ENCODE assay signal across 1 cellular context in the genomic region with DNA sequence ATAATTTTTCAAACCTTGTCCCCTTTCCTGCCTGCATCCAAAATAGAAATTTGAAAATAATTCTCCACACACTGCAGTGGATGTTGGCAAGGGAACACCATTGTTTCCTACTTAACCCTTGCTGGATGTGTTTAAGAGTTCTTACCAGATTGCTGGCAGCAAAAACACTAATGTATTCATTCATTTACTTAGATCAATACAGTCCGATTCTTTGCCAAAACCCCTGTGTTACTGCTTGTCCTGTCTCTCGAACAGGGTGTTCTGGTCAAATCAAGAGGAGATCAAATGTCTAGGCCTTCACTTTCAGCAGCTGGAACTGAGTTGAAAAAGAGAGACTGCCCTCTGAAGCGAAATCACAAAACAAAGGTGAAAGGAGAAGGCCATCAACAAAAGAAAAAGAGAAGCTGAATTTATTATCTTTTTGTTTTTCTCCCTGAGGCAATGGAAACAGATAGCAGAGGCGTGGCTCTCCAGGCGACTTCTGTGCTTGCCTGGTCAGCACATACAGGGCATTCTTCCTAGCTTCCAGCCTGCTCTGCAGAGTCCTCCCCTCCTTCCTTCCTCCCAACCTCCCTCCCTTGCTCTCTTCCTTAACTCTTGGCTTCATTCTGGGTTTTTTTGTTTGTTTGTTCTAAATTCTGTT.
TF ChIP-seq lines count a peak whose summit lies in the region.

No MANE protein-coding gene starts in this region.

TF ChIP-seq in liver, 16 proteins besides CTCF, POLR2A, EP300 and RAD21 (continued from another document):
- TF ChIP-seq, protein P1, sequence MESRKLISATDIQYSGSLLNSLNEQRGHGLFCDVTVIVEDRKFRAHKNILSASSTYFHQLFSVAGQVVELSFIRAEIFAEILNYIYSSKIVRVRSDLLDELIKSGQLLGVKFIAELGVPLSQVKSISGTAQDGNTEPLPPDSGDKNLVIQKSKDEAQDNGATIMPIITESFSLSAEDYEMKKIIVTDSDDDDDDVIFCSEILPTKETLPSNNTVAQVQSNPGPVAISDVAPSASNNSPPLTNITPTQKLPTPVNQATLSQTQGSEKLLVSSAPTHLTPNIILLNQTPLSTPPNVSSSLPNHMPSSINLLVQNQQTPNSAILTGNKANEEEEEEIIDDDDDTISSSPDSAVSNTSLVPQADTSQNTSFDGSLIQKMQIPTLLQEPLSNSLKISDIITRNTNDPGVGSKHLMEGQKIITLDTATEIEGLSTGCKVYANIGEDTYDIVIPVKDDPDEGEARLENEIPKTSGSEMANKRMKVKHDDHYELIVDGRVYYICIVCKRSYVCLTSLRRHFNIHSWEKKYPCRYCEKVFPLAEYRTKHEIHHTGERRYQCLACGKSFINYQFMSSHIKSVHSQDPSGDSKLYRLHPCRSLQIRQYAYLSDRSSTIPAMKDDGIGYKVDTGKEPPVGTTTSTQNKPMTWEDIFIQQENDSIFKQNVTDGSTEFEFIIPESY (IDR thresholded peaks at IDR 0.05) = no peak
